8 cellular contexts compared by ENCODE assay signal in genomic region chr3:50623840-50624474, GRCh38. TPM values are rescaled to one million over a fixed set of nuclear protein-coding genes. Genes with fewer than 3 reads are reported as not detected.
DNase-seq lines count a peak whose midpoint lies in the region; ATAC-seq and TF ChIP-seq lines count a peak whose summit lies in the region.
"Had no signal": no experiment of that assay in that cellular context is flagged by ENCODE, and none has a peak within 500 bp of the region (broad histone marks: within the 10 kb centered on the region; RNA-seq: fewer than 3 reads in every experiment).

No MANE protein-coding gene starts in this region.

- peak; percentile 40 for DNase-seq in M059J (ENCODE audit: low read depth)
- DNase-seq in stimulated activated naive CD4-positive, alpha-beta T cell (lab: John Stamatoyannopoulos, UW) = peak in 4 of 6 experiments; percentile 6 to 27 (median 20)
- DNase-seq in germinal center (ENCODE audit: low spot score) = no peak
- no peak for DNase-seq in NCI-H1105 (lab: John Stamatoyannopoulos, UW)
- no peak for DNase-seq in glutamatergic neuron

- intact Hi-C loops in dendritic cell treated with granulocyte-macrophage colony-stimulating factor and Interleukin-4, amounts not matched to agents 40 ng/mL and 50 ng/mL, for 4 days (cut with micrococcal nuclease) = no loop called here

- no peaks in the 10 kb centered on the region for H3K9me3 Mint-ChIP-seq in dendritic cell treated with granulocyte-macrophage colony-stimulating factor and Interleukin-4, amounts not matched to agents 40 ng/mL and 50 ng/mL, for 4 days
- peaks cover 2% of the 10 kb centered on the region for H3K9me3 Mint-ChIP-seq in glutamatergic neuron (ENCODE audit: unreplicated experiment)

- peak; percentile 38 for ATAC-seq in GM21390 (IDR thresholded peaks at IDR 0.05; ENCODE audit: unreplicated experiment)
- ATAC-seq: K562 had no signal

- H3K27ac Mint-ChIP-seq in dendritic cell treated with granulocyte-macrophage colony-stimulating factor and Interleukin-4, amounts not matched to agents 40 ng/mL and 50 ng/mL, for 4 days = peak overlapping the region; percentile 98
- no peak overlapping the region for H3K27ac Mint-ChIP-seq in glutamatergic neuron (ENCODE audit: unreplicated experiment)

- H3K27me3 Mint-ChIP-seq in dendritic cell treated with granulocyte-macrophage colony-stimulating factor and Interleukin-4, amounts not matched to agents 40 ng/mL and 50 ng/mL, for 4 days = no peaks in the 10 kb centered on the region
- peaks cover 2% of the 10 kb centered on the region for H3K27me3 Mint-ChIP-seq in glutamatergic neuron (ENCODE audit: unreplicated experiment)

- peaks cover 94% of the 10 kb centered on the region for H3K4me1 Mint-ChIP-seq in dendritic cell treated with granulocyte-macrophage colony-stimulating factor and Interleukin-4, amounts not matched to agents 40 ng/mL and 50 ng/mL, for 4 days (ENCODE audit: low read depth)
- H3K4me1 Mint-ChIP-seq in glutamatergic neuron (ENCODE audit: low read depth, unreplicated experiment) = peaks cover 8% of the 10 kb centered on the region

- peak overlapping the region; percentile 48 for H3K4me3 Mint-ChIP-seq in dendritic cell treated with granulocyte-macrophage colony-stimulating factor and Interleukin-4, amounts not matched to agents 40 ng/mL and 50 ng/mL, for 4 days
- no peak overlapping the region for H3K4me3 Mint-ChIP-seq in glutamatergic neuron (ENCODE audit: unreplicated experiment)

- no peak for TF ChIP-seq CTCF in glutamatergic neuron (IDR thresholded peaks at IDR 0.05; ENCODE audit: partially characterized antibody, unreplicated experiment)

- H3K36me3 Mint-ChIP-seq in dendritic cell treated with granulocyte-macrophage colony-stimulating factor and Interleukin-4, amounts not matched to agents 40 ng/mL and 50 ng/mL, for 4 days (ENCODE audit: low read depth) = peaks cover 99% of the 10 kb centered on the region
- no peaks in the 10 kb centered on the region for H3K36me3 Mint-ChIP-seq in glutamatergic neuron (ENCODE audit: unreplicated experiment)

RNA-seq across cellular contexts. Expression of gene MAPKAPK3, which starts 7.0 kb away (rescaled TPM):
- 40.0 and 46.4 TPM in 2 replicates for total RNA-seq in M059J (2014; rRNA removed; shearing (Covaris generic))
- total RNA-seq in glutamatergic neuron (ENCODE audit: unreplicated experiment) = 10.7 TPM

RNA-seq across cellular contexts. Expression of gene CISH, which starts 12.4 kb away (rescaled TPM):
- 0.81 and 0.99 TPM in 2 replicates for total RNA-seq in M059J (2014; rRNA removed; shearing (Covaris generic))
- total RNA-seq in glutamatergic neuron (ENCODE audit: unreplicated experiment) = 6.0 TPM

RNA-seq across cellular contexts. Expression of gene DOCK3, which starts 50.8 kb away (rescaled TPM):
- 0.52 and 1.0 TPM in 2 replicates for total RNA-seq in M059J (2014; rRNA removed; shearing (Covaris generic))
- 13.4 TPM for total RNA-seq in glutamatergic neuron (ENCODE audit: unreplicated experiment)

RNA-seq across cellular contexts. Expression of gene HEMK1, which starts 54.6 kb away (rescaled TPM):
- total RNA-seq in M059J (2014; rRNA removed; shearing (Covaris generic)) = 5.5 and 7.3 TPM in 2 replicates
- total RNA-seq in glutamatergic neuron (ENCODE audit: unreplicated experiment) = 21.1 TPM

RNA-seq across cellular contexts. Expression of gene C3orf18, which starts 56.4 kb away (rescaled TPM):
- 0.05 and 2.7 TPM in 2 replicates for total RNA-seq in M059J (2014; rRNA removed; shearing (Covaris generic))
- 13.0 TPM for total RNA-seq in glutamatergic neuron (ENCODE audit: unreplicated experiment)

Comparison
In these comparisons a context has a peak if more than half of its experiments do, and no peak if none do; other contexts are left out.
1. DNase-seq: peak in M059J (single experiment) and stimulated activated naive CD4-positive, alpha-beta T cell (4 of 6); none in germinal center (single experiment), NCI-H1105 (single experiment) and glutamatergic neuron (single experiment).